22 cellular contexts compared by ENCODE assay signal in the genomic region with DNA sequence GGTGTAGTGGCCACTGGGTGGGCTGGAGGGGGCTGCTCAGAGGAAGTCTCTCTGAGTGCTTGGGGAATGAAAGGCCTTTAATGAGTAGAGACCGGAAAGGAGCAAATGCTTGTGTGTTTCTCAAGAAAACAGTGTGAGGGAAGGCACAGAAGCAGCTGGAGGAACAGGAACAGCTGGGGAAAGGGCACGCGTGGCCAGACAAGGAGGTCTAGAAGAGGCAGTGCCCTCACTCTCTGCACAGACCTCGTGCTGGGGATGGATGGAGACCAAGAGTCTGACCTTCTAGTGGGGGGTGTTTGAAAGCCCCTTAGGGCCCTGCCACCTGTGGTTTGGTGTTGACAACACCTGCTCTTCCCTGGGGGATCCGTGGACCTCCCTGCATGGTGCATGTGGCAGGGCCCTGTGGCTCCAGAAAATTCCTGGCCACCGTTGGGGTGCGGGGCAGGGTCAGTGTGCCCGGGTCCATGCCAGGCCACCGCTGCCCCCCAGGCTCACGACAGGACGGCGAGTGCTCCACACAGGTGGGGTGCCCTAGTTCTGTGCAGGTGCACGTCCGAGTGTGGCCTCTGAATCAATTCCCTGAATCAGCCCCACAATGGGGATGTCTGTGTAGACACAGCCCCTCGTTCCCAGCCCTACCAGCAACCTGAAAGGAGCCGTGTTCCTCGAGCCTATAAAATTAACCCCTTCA. TPM values are rescaled to one million over a fixed set of nuclear protein-coding genes. Genes with fewer than 3 reads are reported as not detected.
DNase-seq lines count a peak whose midpoint lies in the region; ATAC-seq and TF ChIP-seq lines count a peak whose summit lies in the region.
"Had no signal": no experiment of that assay in that cellular context is flagged by ENCODE, and none has a peak within 500 bp of the region (broad histone marks: within the 10 kb centered on the region; RNA-seq: fewer than 3 reads in every experiment).

No MANE protein-coding gene starts in this region.

- H3K27ac Mint-ChIP-seq in natural killer cell treated with Interleukin-12 subunit alpha and Interleukin-12 subunit beta and Interleukin-15 and Interleukin-18, amount 100 ng/mL, for 72 hours = no peak overlapping the region
- no peak overlapping the region for H3K27ac Mint-ChIP-seq in natural killer cell
- H3K27ac Mint-ChIP-seq: activated CD4-positive, alpha-beta T cell treated with anti-CD3 and anti-CD28 coated beads, Interleukin-2, amount 10 ng/mL, durations not matched to agents 7 days and 5 days; activated T-cell treated with anti-CD3 and anti-CD28 coated beads, Interleukin-2, amount 50 U/mL, for 72 hours; stimulated activated naive CD8-positive, alpha-beta T cell treated with anti-CD3 and anti-CD28 coated beads, Interleukin-15, Interleukin-2, amounts not matched to agents 100 ng/mL and 50 ng/mL, for 24 hours had no signal

- intact Hi-C loops in natural killer cell (cut with micrococcal nuclease) (no loop called here), esophagus squamous epithelium (cut with DNase I) (no loop called here)

- no peak overlapping the region for H2BK5ac ChIP-seq in mesenchymal stem cell (ENCODE audit: low read depth, low read length, poor library complexity, severe bottlenecking)

- no peak for ATAC-seq in natural killer cell treated with Interleukin-12 subunit alpha and Interleukin-12 subunit beta and Interleukin-15 and Interleukin-18, amount 100 ng/mL, for 72 hours
- ATAC-seq in natural killer cell (no peak), HG02571 (IDR thresholded peaks at IDR 0.05; ENCODE audit: unreplicated experiment) (no peak)
- ATAC-seq: activated T-cell treated with anti-CD3 and anti-CD28 coated beads, Interleukin-2, amount 50 U/mL, for 72 hours had no signal

- H4K8ac ChIP-seq in mesenchymal stem cell (ENCODE audit: low read length) = peak overlapping the region; percentile 85

- no peak for TF ChIP-seq POLR2A in esophagus squamous epithelium (IDR thresholded peaks at IDR 0.05)

- H3K9ac ChIP-seq in mesenchymal stem cell (ENCODE audit: low read length) = no peak overlapping the region
- H3K9ac ChIP-seq: GM23248 had no signal

- no peak overlapping the region for H3K23ac ChIP-seq in mesenchymal stem cell (ENCODE audit: low read length in 2 of 2)

- H3K27ac ChIP-seq in mesenchymal stem cell (ENCODE audit: low read length, poor library complexity, severe bottlenecking) = no peak overlapping the region
- peak overlapping the region in 2 of 4 donors; percentile 9 to 44 for H3K27ac ChIP-seq in esophagus squamous epithelium
- H3K27ac ChIP-seq: GM23248 had no signal

- no peaks in the 10 kb centered on the region for H3K9me3 Mint-ChIP-seq in natural killer cell treated with Interleukin-12 subunit alpha and Interleukin-12 subunit beta and Interleukin-15 and Interleukin-18, amount 100 ng/mL, for 72 hours
- no peaks in the 10 kb centered on the region for H3K9me3 Mint-ChIP-seq in natural killer cell
- H3K9me3 Mint-ChIP-seq: activated CD4-positive, alpha-beta T cell treated with anti-CD3 and anti-CD28 coated beads, Interleukin-2, amount 10 ng/mL, durations not matched to agents 7 days and 5 days; activated T-cell treated with anti-CD3 and anti-CD28 coated beads, Interleukin-2, amount 50 U/mL, for 72 hours; IgD-negative memory B cell; stimulated activated naive CD8-positive, alpha-beta T cell treated with anti-CD3 and anti-CD28 coated beads, Interleukin-15, Interleukin-2, amounts not matched to agents 100 ng/mL and 50 ng/mL, for 24 hours had no signal

- H4K91ac ChIP-seq in mesenchymal stem cell (ENCODE audit: low read length) = peak overlapping the region; percentile 87

- no peaks in the 10 kb centered on the region for H3K4me1 Mint-ChIP-seq in natural killer cell treated with Interleukin-12 subunit alpha and Interleukin-12 subunit beta and Interleukin-15 and Interleukin-18, amount 100 ng/mL, for 72 hours (ENCODE audit: low read depth in 2 of 2)
- no peaks in the 10 kb centered on the region for H3K4me1 Mint-ChIP-seq in natural killer cell
- H3K4me1 Mint-ChIP-seq: activated CD4-positive, alpha-beta T cell treated with anti-CD3 and anti-CD28 coated beads, Interleukin-2, amount 10 ng/mL, durations not matched to agents 7 days and 5 days; IgD-negative memory B cell had no signal

- peak; percentile 54 for DNase-seq in natural killer cell treated with Interleukin-12 subunit alpha and Interleukin-12 subunit beta and Interleukin-15 and Interleukin-18, amount 100 ng/mL, for 72 hours (ENCODE audit: low spot score)
- no peak for DNase-seq in natural killer cell
- DNase-seq in choroid plexus epithelial cell (ENCODE audit: low read depth) = peak; percentile 39
- peak; percentile 21 for DNase-seq in mesenchymal stem cell
- no peak for DNase-seq in NCI-H526 treated with DMSO at 0.1 percent for 48 hours (lab: John Stamatoyannopoulos, UW)
- DNase-seq in NCI-H345 (lab: John Stamatoyannopoulos, UW) = no peak
- no peak for DNase-seq in esophagus squamous epithelium (lab: John Stamatoyannopoulos, UW)
- DNase-seq: activated CD4-positive, alpha-beta T cell treated with anti-CD3 and anti-CD28 coated beads, Interleukin-2, amount 10 ng/mL, durations not matched to agents 7 days and 5 days; activated T-cell treated with anti-CD3 and anti-CD28 coated beads, Interleukin-2, amount 50 U/mL, for 72 hours; cerebellar nuclear complex; COR-L47; erythroblast; GM23248; hypothalamus; NCI-H1436; NCI-H510A; nucleus accumbens; T-helper 2 cell had no signal

- no peaks in the 10 kb centered on the region for H3K36me3 Mint-ChIP-seq in natural killer cell treated with Interleukin-12 subunit alpha and Interleukin-12 subunit beta and Interleukin-15 and Interleukin-18, amount 100 ng/mL, for 72 hours
- no peaks in the 10 kb centered on the region for H3K36me3 Mint-ChIP-seq in natural killer cell
- H3K36me3 Mint-ChIP-seq: IgD-negative memory B cell had no signal

- H3K4me1 ChIP-seq in mesenchymal stem cell (ENCODE audit: control insufficient read depth, insufficient read depth, low read depth, low read length) = peaks cover 9% of the 10 kb centered on the region
- H3K4me1 ChIP-seq in esophagus squamous epithelium = peaks cover 0 to 4% (median 0%) of the 10 kb centered on the region in 3 donors

- TF ChIP-seq CTCF in natural killer cell (IDR thresholded peaks at IDR 0.05) (no peak), choroid plexus epithelial cell (conservative IDR thresholded peaks at IDR 0.05; ENCODE audit: low read depth, low read length) (no peak), esophagus squamous epithelium (IDR thresholded peaks at IDR 0.05) (no peak)

- 69% methylated on average over 17 of the region's 17 CpGs for WGBS in mesenchymal stem cell
- WGBS in esophagus squamous epithelium, 2 donors = 44 to 49% methylated on average over 4 to 5 of the region's 17 CpGs

- no peak overlapping the region for H2BK15ac ChIP-seq in mesenchymal stem cell (ENCODE audit: low read depth, poor library complexity, severe bottlenecking)

- H3K4me2 ChIP-seq in mesenchymal stem cell (ENCODE audit: low read length, poor library complexity, severe bottlenecking) = no peak overlapping the region
- H3K4me2 ChIP-seq: smooth muscle cell had no signal

- no peaks in the 10 kb centered on the region for H3K79me1 ChIP-seq in mesenchymal stem cell (replicated peaks; ENCODE audit: low read length, poor library complexity, severe bottlenecking)

- H2AFZ ChIP-seq in mesenchymal stem cell (ENCODE audit: low read depth, low read length) = no peak overlapping the region
- H2AFZ ChIP-seq: GM23248 had no signal

- H2BK12ac ChIP-seq in mesenchymal stem cell (ENCODE audit: low read length in 2 of 2) = peak overlapping the region in 1 of 2 experiments; percentile 37

- H3K4ac ChIP-seq in mesenchymal stem cell (ENCODE audit: low read depth in 1 of 2, low read length in 2 of 2) = peak overlapping the region in 1 of 2 experiments; percentile 40

- H3K36me3 ChIP-seq in mesenchymal stem cell (ENCODE audit: control insufficient read depth in 1 of 2, insufficient read depth in 2 of 2, low read depth in 1 of 2, low read length in 2 of 2) (no peaks in the 10 kb centered on the region), esophagus squamous epithelium (no peaks in the 10 kb centered on the region)

- H3K18ac ChIP-seq in mesenchymal stem cell (ENCODE audit: low read depth in 1 of 2, low read length in 2 of 2) = peak overlapping the region; percentile 18 to 76

- peaks cover 8 to 11% of the 10 kb centered on the region in 2 donors for H3K27me3 Mint-ChIP-seq in natural killer cell treated with Interleukin-12 subunit alpha and Interleukin-12 subunit beta and Interleukin-15 and Interleukin-18, amount 100 ng/mL, for 72 hours
- peaks cover 5 to 24% of the 10 kb centered on the region in 2 donors for H3K27me3 Mint-ChIP-seq in natural killer cell (ENCODE audit: low read depth in 2 of 2)

- no peak overlapping the region for H3K4me3 Mint-ChIP-seq in natural killer cell treated with Interleukin-12 subunit alpha and Interleukin-12 subunit beta and Interleukin-15 and Interleukin-18, amount 100 ng/mL, for 72 hours
- H3K4me3 Mint-ChIP-seq in natural killer cell = no peak overlapping the region
- H3K4me3 Mint-ChIP-seq: activated CD4-positive, alpha-beta T cell treated with anti-CD3 and anti-CD28 coated beads, Interleukin-2, amount 10 ng/mL, durations not matched to agents 7 days and 5 days; activated T-cell treated with anti-CD3 and anti-CD28 coated beads, Interleukin-2, amount 50 U/mL, for 72 hours; IgD-negative memory B cell; stimulated activated naive CD8-positive, alpha-beta T cell treated with anti-CD3 and anti-CD28 coated beads, Interleukin-15, Interleukin-2, amounts not matched to agents 100 ng/mL and 50 ng/mL, for 24 hours had no signal

- H3K14ac ChIP-seq in mesenchymal stem cell (ENCODE audit: low read length in 2 of 2) = peak overlapping the region in 1 of 2 experiments; percentile 53

- H3K27me3 ChIP-seq in mesenchymal stem cell (ENCODE audit: control insufficient read depth in 1 of 2, insufficient read depth in 1 of 2, low read length in 2 of 2) (peaks cover 62 to 84% of the 10 kb centered on the region in 2 experiments), esophagus squamous epithelium (peaks cover 0 to 76% (median 0%) of the 10 kb centered on the region in 4 donors)

- H3K4me3 ChIP-seq in choroid plexus epithelial cell (ENCODE audit: low read depth, low read length) (no peak overlapping the region), mesenchymal stem cell (ENCODE audit: insufficient read depth in 1 of 2, low read depth in 1 of 2, low read length in 2 of 2) (peak overlapping the region in 1 of 2 experiments; percentile 20), esophagus squamous epithelium (no peak overlapping the region)
- H3K4me3 ChIP-seq: GM23248, smooth muscle cell had no signal

- no peak overlapping the region for H2AK5ac ChIP-seq in mesenchymal stem cell (ENCODE audit: low read length, severe bottlenecking)

- no peaks in the 10 kb centered on the region for H3K9me3 ChIP-seq in mesenchymal stem cell (ENCODE audit: control insufficient read depth, low read length)
- no peaks in the 10 kb centered on the region for H3K9me3 ChIP-seq in esophagus squamous epithelium

- H2BK120ac ChIP-seq in mesenchymal stem cell (ENCODE audit: low read depth, low read length) = peak overlapping the region; percentile 23

RNA-seq across cellular contexts. Expression of a gene that starts 25.9 kb away (rescaled TPM):
- total RNA-seq in natural killer cell treated with Interleukin-12 subunit alpha and Interleukin-12 subunit beta and Interleukin-15 and Interleukin-18, amount 100 ng/mL, for 72 hours = under 1 TPM; 0.62 to 0.98 TPM
- total RNA-seq in natural killer cell (1 to 10 TPM; 1.2 to 8.6 (median 3.9) TPM), esophagus squamous epithelium (10 to 100 TPM in 3 of 4 donors, 1 to 10 TPM in 1; 8.5 to 16.0 (median 13.7) TPM)
- polyA plus RNA-seq in mesenchymal stem cell (2013, experiment 1 of 2) = 56.3 TPM
- polyA plus RNA-seq in mesenchymal stem cell (2013, experiment 2 of 2) = 57.5 TPM
- polyA plus RNA-seq: IgD-negative memory B cell had no signal

Comparison
In these comparisons a context has a peak if more than half of its experiments do, and no peak if none do; other contexts are left out.
1. DNase-seq: peak in natural killer cell treated with Interleukin-12 subunit alpha and Interleukin-12 subunit beta and Interleukin-15 and Interleukin-18, amount 100 ng/mL, for 72 hours (single experiment), choroid plexus epithelial cell (single experiment) and mesenchymal stem cell (single experiment); none in natural killer cell (single experiment), NCI-H526 treated with DMSO at 0.1 percent for 48 hours (single experiment), NCI-H345 (single experiment) and esophagus squamous epithelium (single experiment).